14 cellular contexts compared by ENCODE assay signal in genomic region chr10:33290286-33291052, GRCh38. TPM values are rescaled to one million over a fixed set of nuclear protein-coding genes. Genes with fewer than 3 reads are reported as not detected.
DNase-seq lines count a peak whose midpoint lies in the region; ATAC-seq and TF ChIP-seq lines count a peak whose summit lies in the region.
"Had no signal": no experiment of that assay in that cellular context is flagged by ENCODE, and none has a peak within 500 bp of the region (broad histone marks: within the 10 kb centered on the region; RNA-seq: fewer than 3 reads in every experiment).

No MANE protein-coding gene starts in this region.

- CTCF ChIA-PET in HEK293T (lab: Yijun Ruan, JAX), result interaction anchor here (1.0 to 1.2 kb wide), 3 partner anchors 16 to 97 kb away, joined by 3 to 7 read pairs (median 4); no protein-coding TSS in a partner anchor

- DNase-seq in HEK293T (ENCODE audit: extremely low spot score), result peak; percentile 33
- DNase-seq in astrocyte of the spinal cord (ENCODE audit: low read depth, low spot score), result no peak
- no peak for DNase-seq in kidney epithelial cell (ENCODE audit: low read depth)
- no peak for DNase-seq in thoracic aorta (ENCODE audit: low spot score)
- no peak for DNase-seq in KBM-7
- DNase-seq in cerebellum (ENCODE audit: low spot score), result no peak
- DNase-seq: NCI-H1436; NCI-H82; stimulated activated CD4-positive, alpha-beta T cell treated with anti-CD3 and anti-CD28 coated beads, Interleukin-1b, Interleukin-23, amount 100 ng/mL, for 48 hours; stimulated activated naive CD4-positive, alpha-beta T cell treated with Interleukin-2 at 50 U/mL for 16 hours; T-helper 17 cell had no signal

- H3K27me3 ChIP-seq in kidney epithelial cell (ENCODE audit: control insufficient read depth, insufficient read depth, low read length) (no peaks in the 10 kb centered on the region), thoracic aorta (replicated peaks; ENCODE audit: insufficient read depth) (no peaks in the 10 kb centered on the region)

- no peaks in the 10 kb centered on the region for H3K9me3 ChIP-seq in thoracic aorta

- no peak overlapping the region for H3K4me3 Mint-ChIP-seq in activated T-helper 17 cell treated with anti-CD3 and anti-CD28 coated beads, Interleukin-2, amount 50 U/mL, for 72 hours
- H3K4me3 Mint-ChIP-seq: natural killer cell treated with Interleukin-12 subunit alpha and Interleukin-12 subunit beta and Interleukin-15 and Interleukin-18, amount 100 ng/mL, for 72 hours; T-helper 17 cell had no signal

- ATAC-seq in thoracic aorta (ENCODE audit: insufficient number of reproducible peaks, low FRiP score, low read depth) (no peak), HG02678 (IDR thresholded peaks at IDR 0.05; ENCODE audit: unreplicated experiment) (no peak)
- ATAC-seq in activated T-helper 17 cell treated with anti-CD3 and anti-CD28 coated beads, Interleukin-2, amount 50 U/mL, for 72 hours (replicated peaks), result no peak
- ATAC-seq: natural killer cell treated with Interleukin-12 subunit alpha and Interleukin-12 subunit beta and Interleukin-15 and Interleukin-18, amount 100 ng/mL, for 72 hours; T-helper 17 cell had no signal

- H3K4me1 ChIP-seq in thoracic aorta (ENCODE audit: control insufficient read depth in 1 of 2, low read depth in 2 of 2), result peaks cover 38 to 87% of the 10 kb centered on the region in 2 donors

- no peaks in the 10 kb centered on the region for H3K36me3 ChIP-seq in kidney epithelial cell (ENCODE audit: control insufficient read depth, insufficient read depth, low read length)
- H3K36me3 ChIP-seq in thoracic aorta, result no peaks in the 10 kb centered on the region

- H3K4me3 ChIP-seq in astrocyte of the spinal cord (ENCODE audit: low read depth, low read length) (no peak overlapping the region), kidney epithelial cell (ENCODE audit: low read depth, low read length) (no peak overlapping the region), thoracic aorta (peak overlapping the region; percentile 21)

- no peaks in the 10 kb centered on the region for H3K36me3 Mint-ChIP-seq in activated T-helper 17 cell treated with anti-CD3 and anti-CD28 coated beads, Interleukin-2, amount 50 U/mL, for 72 hours (ENCODE audit: low read depth)
- H3K36me3 Mint-ChIP-seq: natural killer cell treated with Interleukin-12 subunit alpha and Interleukin-12 subunit beta and Interleukin-15 and Interleukin-18, amount 100 ng/mL, for 72 hours had no signal

- POLR2A ChIA-PET in HEK293T (lab: Yijun Ruan, JAX), result no interaction called here

- H3K4me1 Mint-ChIP-seq in activated T-helper 17 cell treated with anti-CD3 and anti-CD28 coated beads, Interleukin-2, amount 50 U/mL, for 72 hours, result no peaks in the 10 kb centered on the region
- H3K4me1 Mint-ChIP-seq: T-helper 17 cell had no signal

- H3K27ac ChIP-seq in thoracic aorta, result peak overlapping the region; percentile 0 to 51

- H3K27me3 Mint-ChIP-seq in activated T-helper 17 cell treated with anti-CD3 and anti-CD28 coated beads, Interleukin-2, amount 50 U/mL, for 72 hours, result peaks cover 10% of the 10 kb centered on the region

- in situ Hi-C loops in astrocyte of the spinal cord (cut with HindIII; ENCODE audit: low sequenced_read_pairs) (no loop called here), KBM-7 (cut with MboI; ENCODE audit: low pct_unique_long_range_greater_than_20kb, low sequenced_read_pairs) (no loop called here)

- peak; percentile 37 for TF ChIP-seq CTCF in astrocyte of the spinal cord (IDR thresholded peaks at IDR 0.05; ENCODE audit: low read depth, low read length)
- TF ChIP-seq CTCF in kidney epithelial cell (IDR thresholded peaks at IDR 0.05; ENCODE audit: insufficient read depth, low read length, poor library complexity, severe bottlenecking), result peak; percentile 20
- no peak for TF ChIP-seq CTCF in thoracic aorta (IDR thresholded peaks at IDR 0.05)

- no peaks in the 10 kb centered on the region for H3K9me3 Mint-ChIP-seq in activated T-helper 17 cell treated with anti-CD3 and anti-CD28 coated beads, Interleukin-2, amount 50 U/mL, for 72 hours
- H3K9me3 Mint-ChIP-seq: natural killer cell treated with Interleukin-12 subunit alpha and Interleukin-12 subunit beta and Interleukin-15 and Interleukin-18, amount 100 ng/mL, for 72 hours had no signal

- H3K27ac Mint-ChIP-seq in activated T-helper 17 cell treated with anti-CD3 and anti-CD28 coated beads, Interleukin-2, amount 50 U/mL, for 72 hours, result no peak overlapping the region
- H3K27ac Mint-ChIP-seq: natural killer cell treated with Interleukin-12 subunit alpha and Interleukin-12 subunit beta and Interleukin-15 and Interleukin-18, amount 100 ng/mL, for 72 hours; T-helper 17 cell had no signal

TF ChIP-seq in HEK293T, 16 proteins besides CTCF, POLR2A, EP300 and RAD21:
- TF ChIP-seq SUZ12 (IDR thresholded peaks at IDR 0.05), result no peak
- 0 out of 2 replicates have a peak, but pooled peaks have one; percentile 19 for TF ChIP-seq L3MBTL2 (conservative IDR thresholded peaks at IDR 0.05)
- peak; percentile 91 for TF ChIP-seq PKNOX1 (IDR thresholded peaks at IDR 0.05)
- TF ChIP-seq SP1 (IDR thresholded peaks at IDR 0.05), result no peak
- no peak for TF ChIP-seq NFRKB (IDR thresholded peaks at IDR 0.05)
- TF ChIP-seq CTBP1 (IDR thresholded peaks at IDR 0.05; ENCODE audit: borderline replicate concordance), result no peak
TF ChIP-seq in HEK293T: peak in this region for 2.

RNA-seq across cellular contexts. Expression of gene NRP1, which starts 44.0 kb away (rescaled TPM):
- total RNA-seq in kidney epithelial cell (72.6 and 81.2 TPM in 2 replicates), thoracic aorta (100 to 1,000 TPM in 1 of 2 donors, 10 to 100 TPM in 1; 66.9 to 117 TPM), cerebellum (35.0 TPM)
- total RNA-seq in activated T-helper 17 cell treated with anti-CD3 and anti-CD28 coated beads, Interleukin-2, amount 50 U/mL, for 72 hours, result 1 to 10 TPM in 1 of 2 donors, under 1 TPM in 1; 0.90 to 1.2 TPM

Comparison
In these comparisons a context has a peak if more than half of its experiments do, and no peak if none do; other contexts are left out.
1. RNA of gene NRP1, which starts 44.0 kb away (total RNA-seq): 66.9 to 117 TPM in thoracic aorta, 72.6 to 81.2 TPM in kidney epithelial cell and 35.0 TPM in cerebellum (single experiment); 0.90 to 1.2 TPM in activated T-helper 17 cell treated with anti-CD3 and anti-CD28 coated beads, Interleukin-2, amount 50 U/mL, for 72 hours; every median in the first group is over 10 times any median in the second.